Comparison of ENCODE assay signal across 8 cellular contexts in the genomic region with DNA sequence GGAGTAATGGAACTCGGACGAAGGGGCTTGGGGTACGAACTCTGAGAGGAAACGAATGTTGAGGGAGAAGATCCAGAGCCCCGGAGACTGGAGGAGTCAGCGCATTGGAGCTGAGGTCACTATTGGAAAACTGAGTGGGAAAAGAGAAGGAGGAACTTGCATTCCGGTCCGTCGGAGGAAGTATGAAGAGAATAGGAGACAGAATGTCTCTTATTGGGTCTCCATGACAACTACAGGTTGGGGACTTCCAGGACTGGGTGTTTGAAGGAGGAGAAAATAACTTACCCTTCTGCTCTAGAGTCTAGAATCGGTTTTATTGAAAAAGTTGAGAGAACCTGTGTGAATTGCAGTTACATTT. TPM values are rescaled to one million over a fixed set of nuclear protein-coding genes. Genes with fewer than 3 reads are reported as not detected.
DNase-seq lines count a peak whose midpoint lies in the region; ATAC-seq and TF ChIP-seq lines count a peak whose summit lies in the region.

No MANE protein-coding gene starts in this region.

- H3K27me3 ChIP-seq in esophagus muscularis mucosa: no peaks in the 10 kb centered on the region

- H3K27ac ChIP-seq in esophagus muscularis mucosa (replicated peaks in 1 of 4): peak overlapping the region; percentile 92 to 96 (median 96)

- peak overlapping the region; percentile 98 for H3K4me3 Mint-ChIP-seq in neural crest cell

- H3K27ac Mint-ChIP-seq in neural crest cell (ENCODE audit: unreplicated experiment): peak overlapping the region; percentile 98

- DNase-seq in AG08395 (ENCODE audit: low spot score) (peak; percentile 32), SW480 (ENCODE audit: low spot score) (peak; percentile 7), esophagus muscularis mucosa (ENCODE audit: extremely low spot score) (no peak), neural crest cell (ENCODE audit: low read depth, low spot score) (no peak), NCI-H1694 (lab: John Stamatoyannopoulos, UW) (no peak), NCI-H2029 (lab: John Stamatoyannopoulos, UW) (no peak)

- H3K27me3 Mint-ChIP-seq in neural crest cell (ENCODE audit: low read depth): peaks cover 2% of the 10 kb centered on the region

- WGBS in esophagus muscularis mucosa: 1% methylated on average over 10 of the region's 10 CpGs

- TF ChIP-seq CTCF in esophagus muscularis mucosa (IDR thresholded peaks at IDR 0.05) (no peak), neural crest cell (conservative IDR thresholded peaks at IDR 0.05) (no peak)

- no peaks in the 10 kb centered on the region for H3K9me3 Mint-ChIP-seq in neural crest cell

- H3K4me1 Mint-ChIP-seq in neural crest cell: peaks cover 19% of the 10 kb centered on the region

- H3K36me3 Mint-ChIP-seq in neural crest cell (ENCODE audit: low read depth): peaks cover 1% of the 10 kb centered on the region

- no peaks in the 10 kb centered on the region for H3K9me3 ChIP-seq in esophagus muscularis mucosa

- no peak for TF ChIP-seq POLR2A in esophagus muscularis mucosa (IDR thresholded peaks at IDR 0.05; ENCODE audit: low read depth)

- intact Hi-C loops in esophagus muscularis mucosa (cut with DNase I): loop anchor here (10.0 kb wide), 2 partner anchors 133 to 237 kb away; no protein-coding TSS in a partner anchor

- no peak for TF ChIP-seq EP300 in esophagus muscularis mucosa (IDR thresholded peaks at IDR 0.05)

- peaks cover 24 to 40% (median 32%) of the 10 kb centered on the region in 4 donors for H3K4me1 ChIP-seq in esophagus muscularis mucosa

- peaks cover 10 to 39% (median 28%) of the 10 kb centered on the region in 4 donors for H3K36me3 ChIP-seq in esophagus muscularis mucosa

- peak overlapping the region; percentile 90 to 97 (median 94) for H3K4me3 ChIP-seq in esophagus muscularis mucosa

- peak; percentile 6 for ATAC-seq in GM21381 (IDR thresholded peaks at IDR 0.05; ENCODE audit: unreplicated experiment)
- no peak for ATAC-seq in HG03175 (IDR thresholded peaks at IDR 0.05; ENCODE audit: unreplicated experiment)

RNA-seq across cellular contexts. Expression of a gene that starts 0.5 kb away (rescaled TPM):
- total RNA-seq in esophagus muscularis mucosa (10 to 100 TPM; 28.3 to 49.5 (median 34.2) TPM), neural crest cell (53.8 and 56.7 TPM in 2 replicates)

Comparison
In these comparisons a context has a peak if more than half of its experiments do, and no peak if none do; other contexts are left out.
1. DNase-seq: peak in AG08395 (single experiment) and SW480 (single experiment); none in esophagus muscularis mucosa (single experiment), neural crest cell (single experiment), NCI-H1694 (single experiment) and NCI-H2029 (single experiment).